8 cellular contexts compared by ENCODE assay signal in genomic region chr1:3530086-3530930, GRCh38.
A peak's percentile ranks its signal among the peaks of the same experiment; 100 is the strongest.
DNase-seq lines count a peak whose midpoint lies in the region; ATAC-seq lines count a peak whose summit lies in the region.

No MANE protein-coding gene starts in this region.

- H3K4me3 Mint-ChIP-seq in naive B cell: peak overlapping the region; percentile 72 to 91 (median 87)

- peaks cover 13 to 47% (median 14%) of the 10 kb centered on the region in 3 donors for H3K4me1 Mint-ChIP-seq in naive B cell

- ATAC-seq in naive B cell (ENCODE audit: low read depth in 2 of 2) (no peak), HG02852 (IDR thresholded peaks at IDR 0.05; ENCODE audit: unreplicated experiment) (no peak), GM21717 (IDR thresholded peaks at IDR 0.05; ENCODE audit: unreplicated experiment) (no peak), HG03571 (IDR thresholded peaks at IDR 0.05; ENCODE audit: unreplicated experiment) (no peak)

- H3K9me3 Mint-ChIP-seq in naive B cell: no peaks in the 10 kb centered on the region

- in situ Hi-C loops in G401 (cut with HindIII; ENCODE audit: low sequenced_read_pairs): no loop called here

- H3K27me3 Mint-ChIP-seq in naive B cell: no peaks in the 10 kb centered on the region

- H3K36me3 Mint-ChIP-seq in naive B cell: no peaks in the 10 kb centered on the region

- peak overlapping the region; percentile 33 to 91 (median 50) for H3K27ac Mint-ChIP-seq in naive B cell

- peak; percentile 27 for DNase-seq in G401 (ENCODE audit: low spot score)
- peak; percentile 25 for DNase-seq in NCI-H226
- DNase-seq in dermis blood vessel endothelial cell: peak; percentile 48
- DNase-seq in naive B cell: no peak
- no peak for DNase-seq in NCI-H2081 treated with DMSO at 0.1 percent for 48 hours (lab: John Stamatoyannopoulos, UW)

Comparison
In these comparisons a context has a peak if more than half of its experiments do, and no peak if none do; other contexts are left out.
1. DNase-seq: peak in G401 (single experiment), NCI-H226 (single experiment) and dermis blood vessel endothelial cell (single experiment); none in naive B cell (single experiment) and NCI-H2081 treated with DMSO at 0.1 percent for 48 hours (single experiment).